ENCODE assay signal across 12 cellular contexts in the genomic region with DNA sequence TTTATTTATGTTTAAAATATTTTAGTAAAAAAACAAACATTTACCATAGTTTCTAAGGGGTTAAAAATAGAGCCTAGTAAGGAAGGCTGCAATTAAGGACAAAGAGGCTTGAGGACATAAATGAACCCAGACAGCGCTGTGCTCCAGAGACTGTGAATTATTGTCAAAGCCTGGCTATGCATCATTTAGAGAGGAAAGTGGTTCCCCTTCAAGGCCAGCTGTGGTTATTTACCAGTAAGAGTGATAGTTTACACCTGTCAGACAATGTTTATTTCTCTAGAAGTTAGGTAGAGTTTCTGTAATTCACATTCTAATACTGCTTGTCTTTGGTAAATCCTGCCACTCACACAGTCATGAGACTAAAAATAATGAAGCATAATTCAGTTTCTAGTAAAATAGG. TPM values are rescaled to one million over a fixed set of nuclear protein-coding genes. Genes with fewer than 3 reads are reported as not detected.
DNase-seq lines count a peak whose midpoint lies in the region; ATAC-seq and TF ChIP-seq lines count a peak whose summit lies in the region.
"Had no signal": no experiment of that assay in that cellular context is flagged by ENCODE, and none has a peak within 500 bp of the region (broad histone marks: within the 10 kb centered on the region; RNA-seq: fewer than 3 reads in every experiment).

No MANE protein-coding gene starts in this region.

- no peak overlapping the region for H3K4me3 ChIP-seq in right atrium auricular region

- H3K9me3 ChIP-seq in right atrium auricular region = no peaks in the 10 kb centered on the region

- peaks cover 0 to 3% of the 10 kb centered on the region in 2 donors for H3K4me1 ChIP-seq in right atrium auricular region
- H3K4me1 ChIP-seq: parathyroid adenoma had no signal

- H3K4me1 Mint-ChIP-seq in activated CD4-positive, alpha-beta T cell treated with anti-CD3 and anti-CD28 coated beads, Interleukin-2, amount 10 ng/mL, durations not matched to agents 7 days and 5 days = no peaks in the 10 kb centered on the region
- H3K4me1 Mint-ChIP-seq: activated naive CD8-positive, alpha-beta T cell treated with anti-CD3 and anti-CD28 coated beads, Interleukin-2, amount 10 ng/mL, durations not matched to agents 7 days and 5 days; CD4-positive, CD25-positive, alpha-beta regulatory T cell had no signal

- no peak overlapping the region for H3K27ac Mint-ChIP-seq in activated CD4-positive, alpha-beta T cell treated with anti-CD3 and anti-CD28 coated beads, Interleukin-2, amount 10 ng/mL, durations not matched to agents 7 days and 5 days
- H3K27ac Mint-ChIP-seq: activated naive CD8-positive, alpha-beta T cell treated with anti-CD3 and anti-CD28 coated beads, Interleukin-2, amount 10 ng/mL, durations not matched to agents 7 days and 5 days; CD4-positive, CD25-positive, alpha-beta regulatory T cell had no signal

- no peaks in the 10 kb centered on the region for H3K36me3 ChIP-seq in right atrium auricular region

- H3K27me3 Mint-ChIP-seq in activated CD4-positive, alpha-beta T cell treated with anti-CD3 and anti-CD28 coated beads, Interleukin-2, amount 10 ng/mL, durations not matched to agents 7 days and 5 days = peaks cover 11% of the 10 kb centered on the region

- H3K9me3 Mint-ChIP-seq in activated CD4-positive, alpha-beta T cell treated with anti-CD3 and anti-CD28 coated beads, Interleukin-2, amount 10 ng/mL, durations not matched to agents 7 days and 5 days = no peaks in the 10 kb centered on the region
- H3K9me3 Mint-ChIP-seq: activated naive CD8-positive, alpha-beta T cell treated with anti-CD3 and anti-CD28 coated beads, Interleukin-2, amount 10 ng/mL, durations not matched to agents 7 days and 5 days; CD4-positive, CD25-positive, alpha-beta regulatory T cell had no signal

- H3K36me3 Mint-ChIP-seq in activated CD4-positive, alpha-beta T cell treated with anti-CD3 and anti-CD28 coated beads, Interleukin-2, amount 10 ng/mL, durations not matched to agents 7 days and 5 days (ENCODE audit: low read depth) = no peaks in the 10 kb centered on the region
- H3K36me3 Mint-ChIP-seq: activated naive CD8-positive, alpha-beta T cell treated with anti-CD3 and anti-CD28 coated beads, Interleukin-2, amount 10 ng/mL, durations not matched to agents 7 days and 5 days; CD4-positive, CD25-positive, alpha-beta regulatory T cell had no signal

- H3K27ac ChIP-seq in right atrium auricular region = no peak overlapping the region
- H3K27ac ChIP-seq: parathyroid adenoma had no signal

- DNase-seq in NCI-H2107 (lab: John Stamatoyannopoulos, UW) = peak; percentile 94
- no peak for DNase-seq in activated CD4-positive, alpha-beta T cell treated with anti-CD3 and anti-CD28 coated beads, Interleukin-2, amount 10 ng/mL, durations not matched to agents 7 days and 5 days
- DNase-seq in right atrium auricular region (ENCODE audit: low spot score) = no peak
- no peak for DNase-seq in activated naive CD4-positive, alpha-beta T cell treated with anti-CD3 and anti-CD28 coated beads, Interleukin-2, amount 50 U/mL, for 16 hours
- DNase-seq in Right ventricle myocardium inferior (ENCODE audit: missing footprints) = no peak
- DNase-seq: activated naive CD8-positive, alpha-beta T cell treated with anti-CD3 and anti-CD28 coated beads, Interleukin-2, amount 10 ng/mL, durations not matched to agents 7 days and 5 days; CD4-positive, CD25-positive, alpha-beta regulatory T cell; NCI-H82 had no signal

- H3K4me3 Mint-ChIP-seq in activated CD4-positive, alpha-beta T cell treated with anti-CD3 and anti-CD28 coated beads, Interleukin-2, amount 10 ng/mL, durations not matched to agents 7 days and 5 days = no peak overlapping the region
- H3K4me3 Mint-ChIP-seq: activated naive CD8-positive, alpha-beta T cell treated with anti-CD3 and anti-CD28 coated beads, Interleukin-2, amount 10 ng/mL, durations not matched to agents 7 days and 5 days; CD4-positive, CD25-positive, alpha-beta regulatory T cell had no signal

- POLR2A ChIA-PET in activated CD4-positive, alpha-beta T cell treated with anti-CD3 and anti-CD28 coated beads, Interleukin-2, amount 10 ng/mL, durations not matched to agents 7 days and 5 days (lab: Charles Lee) = no interaction called here

- CTCF ChIA-PET in activated CD4-positive, alpha-beta T cell treated with anti-CD3 and anti-CD28 coated beads, Interleukin-2, amount 10 ng/mL, durations not matched to agents 7 days and 5 days (lab: Charles Lee) = no interaction called here

- no peaks in the 10 kb centered on the region for H3K27me3 ChIP-seq in right atrium auricular region

- intact Hi-C loops in Right ventricle myocardium inferior (cut with DNase I) = no loop called here

- no peak for TF ChIP-seq CTCF in right atrium auricular region (IDR thresholded peaks at IDR 0.05)

- ATAC-seq in GM18502 (IDR thresholded peaks at IDR 0.05; ENCODE audit: poor library complexity, unreplicated experiment) (peak; percentile 95), GM21390 (IDR thresholded peaks at IDR 0.05; ENCODE audit: unreplicated experiment) (peak; percentile 89), HG03103 (IDR thresholded peaks at IDR 0.05; ENCODE audit: low read depth, unreplicated experiment) (peak; percentile 94), Right ventricle myocardium inferior (no peak)

RNA-seq across cellular contexts. Expression of a gene that starts 32.4 kb away (rescaled TPM):
- 10 to 100 TPM; 26.0 to 28.7 TPM for total RNA-seq in activated CD4-positive, alpha-beta T cell treated with anti-CD3 and anti-CD28 coated beads, Interleukin-2, amount 10 ng/mL, durations not matched to agents 7 days and 5 days
- total RNA-seq in right atrium auricular region (10 to 100 TPM; 24.4 to 25.9 TPM), Right ventricle myocardium inferior (11.4 TPM)
